15 cellular contexts compared by ENCODE assay signal in the genomic region with DNA sequence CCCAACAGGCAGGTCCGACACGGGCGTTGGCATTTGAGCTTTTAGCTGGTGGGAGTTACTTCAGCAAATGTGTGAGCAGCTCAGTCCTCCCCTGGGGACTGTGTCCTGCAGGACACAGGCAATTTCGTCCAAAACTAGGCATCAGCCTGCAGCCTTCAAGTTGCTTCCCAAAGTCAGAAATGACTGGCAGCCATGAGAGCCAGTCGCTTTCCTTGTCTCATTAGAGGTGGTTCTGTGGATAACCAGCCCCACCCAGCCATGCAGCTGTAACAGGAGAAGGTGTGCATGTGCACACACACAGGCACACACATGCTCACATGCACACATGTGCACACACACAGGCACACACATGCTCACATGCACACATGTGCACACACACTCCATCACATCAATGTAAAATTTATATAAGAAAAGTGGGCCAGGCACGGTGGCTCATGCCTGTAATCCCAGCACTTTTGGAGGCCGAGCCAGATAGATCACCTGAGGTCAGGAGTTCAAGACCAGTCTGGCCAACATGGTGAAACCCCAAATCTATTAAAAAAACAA.
"Had no signal": no experiment of that assay in that cellular context is flagged by ENCODE, and none has a peak within 500 bp of the region (broad histone marks: within the 10 kb centered on the region; RNA-seq: fewer than 3 reads in every experiment).

No MANE protein-coding gene starts in this region.

- H3K36me3 ChIP-seq: left ventricle myocardium inferior, lower lobe of right lung, neutrophil, stomach, thoracic aorta, transverse colon had no signal

- ATAC-seq: effector memory CD8-positive, alpha-beta T cell; foreskin keratinocyte; lower lobe of right lung had no signal

- H3K27ac ChIP-seq: foreskin keratinocyte, left ventricle myocardium inferior, lower lobe of right lung, neutrophil, stomach, thoracic aorta, transverse colon had no signal

- H3K27me3 ChIP-seq: foreskin keratinocyte had no signal

- H3K4me1 ChIP-seq: foreskin keratinocyte had no signal

- H3K9me3 ChIP-seq: left ventricle myocardium inferior, lower lobe of right lung, neutrophil, stomach, thoracic aorta, transverse colon had no signal

- DNase-seq: central memory CD4-positive, alpha-beta T cell; effector memory CD8-positive, alpha-beta T cell; foreskin keratinocyte; left ventricle myocardium inferior; lower lobe of right lung; naive B cell; nephron progenitor cell; small intestine; stimulated activated CD4-positive, alpha-beta T cell treated with anti-CD3 and anti-CD28 coated beads, Interleukin-12 subunit alpha, Interleukin-12 subunit beta, amount 100 ng/mL, for 4 hours; stimulated activated naive CD4-positive, alpha-beta T cell; stomach; substantia nigra; transverse colon had no signal

- H3K4me3 ChIP-seq: left ventricle myocardium inferior, lower lobe of right lung, stomach, thoracic aorta, transverse colon had no signal
